In the genomic region with DNA sequence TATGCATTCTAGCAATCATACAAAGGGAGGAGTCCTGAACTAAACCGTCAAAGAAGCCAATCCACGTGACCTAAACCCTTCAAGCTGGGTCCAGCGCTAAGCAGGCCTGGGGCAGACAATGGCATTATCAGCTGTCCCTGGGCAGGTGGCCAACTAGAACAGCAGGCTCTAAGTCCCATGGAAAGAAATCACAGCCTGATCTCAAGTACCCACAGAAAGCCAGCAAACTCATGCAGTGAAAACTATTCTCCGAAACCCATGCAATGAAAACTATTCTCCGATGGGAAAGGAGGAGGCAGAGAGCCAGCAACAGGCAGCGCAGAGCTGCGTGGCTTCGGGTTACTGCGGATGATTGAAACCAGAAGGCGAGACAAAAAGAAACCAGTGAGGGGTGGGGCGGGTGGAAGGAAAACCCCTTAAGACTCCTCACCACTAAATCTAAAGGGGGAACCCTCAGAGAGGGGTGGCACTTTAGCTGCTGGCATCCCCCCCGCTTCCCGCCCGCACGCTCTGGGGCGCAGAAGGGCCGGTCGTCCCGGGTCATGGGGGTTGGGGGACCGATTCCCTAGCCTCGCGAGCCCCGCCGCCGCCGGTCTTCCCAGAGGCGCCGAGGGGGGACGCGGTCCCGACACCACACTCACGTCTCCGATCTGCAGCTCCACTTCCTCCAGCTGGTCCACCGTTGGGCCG, we compare ENCODE assay signal across 8 cellular contexts. TPM values are rescaled to one million over a fixed set of nuclear protein-coding genes. Genes with fewer than 3 reads are reported as not detected.
DNase-seq lines count a peak whose midpoint lies in the region; ATAC-seq and TF ChIP-seq lines count a peak whose summit lies in the region.

No MANE protein-coding gene starts in this region.

- in situ Hi-C loops in IMR-90 (cut with MboI; ENCODE audit: low sequenced_read_pairs): no loop called here

- H4K20me1 ChIP-seq in IMR-90 (ENCODE audit: insufficient read depth, low read length) (no peaks in the 10 kb centered on the region), osteoblast (ENCODE audit: insufficient read depth, low read length) (no peaks in the 10 kb centered on the region)

- no peaks in the 10 kb centered on the region for H3K36me3 ChIP-seq in IMR-90 (ENCODE audit: control insufficient read depth, insufficient read depth, low read length)
- no peaks in the 10 kb centered on the region for H3K36me3 ChIP-seq in osteoblast (ENCODE audit: insufficient read depth, low read length)
- no peaks in the 10 kb centered on the region for H3K36me3 ChIP-seq in tibial artery

- peak; percentile 10; the same call in 1 of the 2 replicates for TF ChIP-seq RAD21 in IMR-90 (IDR thresholded peaks at IDR 0.05; ENCODE audit: low read length)

- BruUV-seq in IMR-90 (replicated peaks; lab: Mats Ljungman, UMichigan): no TSS peak

- peak overlapping the region; percentile 69; the same call in 1 of the 2 replicates for H3K56ac ChIP-seq in IMR-90 (ENCODE audit: extremely low read depth, insufficient read depth, low read length)

- peak overlapping the region; percentile 80 for H3K9ac ChIP-seq in IMR-90 (ENCODE audit: low read depth, low read length)

- H2BK20ac ChIP-seq in IMR-90 (ENCODE audit: low read depth, low read length): 0 out of 2 replicates have a peak overlapping the region, but pooled peaks have one; percentile 1

- peak overlapping the region; percentile 67 for H4K91ac ChIP-seq in IMR-90 (ENCODE audit: insufficient read depth, low read depth, low read length)

- WGBS in IMR-90 (ENCODE audit: extremely low coverage in 2 of 2, insufficient read length in 1 of 2), 2 experiments: 0% methylated on average over 3 of the region's 35 CpGs; no CpG with 5 or more reads in 1 of the 2 experiments

- no peak for TF ChIP-seq CTCF in IMR-90 (conservative IDR thresholded peaks at IDR 0.05; ENCODE audit: low read depth, low read length)
- TF ChIP-seq CTCF in RWPE1 (conservative IDR thresholded peaks at IDR 0.05; ENCODE audit: low read depth): no peak
- no peak for TF ChIP-seq CTCF in glutamatergic neuron (IDR thresholded peaks at IDR 0.05; ENCODE audit: partially characterized antibody, unreplicated experiment)
- TF ChIP-seq CTCF in osteoblast (IDR thresholded peaks at IDR 0.05; ENCODE audit: extremely low read depth, low read depth, low read length): no peak
- no peak for TF ChIP-seq CTCF in tibial artery (IDR thresholded peaks at IDR 0.05)

- H2AK9ac ChIP-seq in IMR-90 (replicated peaks; ENCODE audit: low read depth, low read length, poor library complexity): peak overlapping the region; percentile 57

- H3K4me2 ChIP-seq in IMR-90 (ENCODE audit: low read depth, low read length) (peak overlapping the region; percentile 96), osteoblast (ENCODE audit: insufficient read depth, low read length) (peak overlapping the region; percentile 97)

- peak overlapping the region; percentile 38 for H2BK120ac ChIP-seq in IMR-90 (ENCODE audit: low read depth, low read length)

- no peak overlapping the region for H4K5ac ChIP-seq in IMR-90 (ENCODE audit: low read depth, low read length)

- dilution Hi-C loops in IMR-90 (cut with HindIII; ENCODE audit: low sequenced_read_pairs, unreplicated experiment): no loop called here

- no peaks in the 10 kb centered on the region for H3K9me3 ChIP-seq in IMR-90 (ENCODE audit: control insufficient read depth, insufficient read depth, low read length)
- no peaks in the 10 kb centered on the region for H3K9me3 ChIP-seq in osteoblast (ENCODE audit: low read depth, low read length)
- no peaks in the 10 kb centered on the region for H3K9me3 ChIP-seq in tibial artery

- peak overlapping the region; percentile 97 for H2AFZ ChIP-seq in IMR-90 (replicated peaks; ENCODE audit: low read length, poor library complexity)
- H2AFZ ChIP-seq in osteoblast (ENCODE audit: low read length): peak overlapping the region; percentile 85

- H3K27me3 ChIP-seq in IMR-90 (ENCODE audit: control insufficient read depth, insufficient read depth, low read length) (no peaks in the 10 kb centered on the region), osteoblast (ENCODE audit: insufficient read depth, low read length) (no peaks in the 10 kb centered on the region), tibial artery (no peaks in the 10 kb centered on the region)

- CTCF ChIA-PET in IMR-90 (lab: Yijun Ruan, JAX) (no interaction called here), RWPE1 (lab: Yijun Ruan, JAX) (interaction anchor here (0.5 kb wide), 1 partner anchor 342 kb away, joined by 3 read pairs; no protein-coding TSS in a partner anchor)

- H3K4me3 Mint-ChIP-seq in activated naive CD4-positive, alpha-beta T cell treated with anti-CD3 and anti-CD28 coated beads, Interleukin-2, amount 50 U/mL, for 24 hours: peak overlapping the region; percentile 98
- H3K4me3 Mint-ChIP-seq in glutamatergic neuron (ENCODE audit: unreplicated experiment): peak overlapping the region; percentile 100

- ATAC-seq in GM21528 (IDR thresholded peaks at IDR 0.05; ENCODE audit: low FRiP score, unreplicated experiment): peak; percentile 38
- peak; percentile 22 for ATAC-seq in IMR-90 (ENCODE audit: low read depth)

- peak overlapping the region; percentile 30 for H3K23ac ChIP-seq in IMR-90 (ENCODE audit: low read depth, low read length)

- peak overlapping the region; percentile 56 for H3K4ac ChIP-seq in IMR-90 (ENCODE audit: low read depth, low read length)

- peaks cover 8 to 29% of the 10 kb centered on the region in 2 experiments; a peak in 3 of 4 replicates for H3K79me1 ChIP-seq in IMR-90 (ENCODE audit: low read depth in 1 of 2, low read length in 2 of 2)

- no peaks in the 10 kb centered on the region for H3K9me3 Mint-ChIP-seq in activated naive CD4-positive, alpha-beta T cell treated with anti-CD3 and anti-CD28 coated beads, Interleukin-2, amount 50 U/mL, for 24 hours
- peaks cover 18% of the 10 kb centered on the region for H3K9me3 Mint-ChIP-seq in glutamatergic neuron (ENCODE audit: unreplicated experiment)

- peak overlapping the region; percentile 57; the same call in 1 of the 3 replicates for H2BK15ac ChIP-seq in IMR-90 (ENCODE audit: low read depth, low read length)

- peaks cover 41% of the 10 kb centered on the region for H3K79me2 ChIP-seq in osteoblast (ENCODE audit: insufficient read depth, low read length)

- H3K4me1 ChIP-seq in IMR-90 (ENCODE audit: control insufficient read depth, insufficient read depth, low read length) (no peaks in the 10 kb centered on the region), osteoblast (ENCODE audit: insufficient read depth, low read length) (peaks cover 11% of the 10 kb centered on the region), tibial artery (peaks cover 0 to 20% (median 14%) of the 10 kb centered on the region in 4 donors)

- H3K9me1 ChIP-seq in IMR-90 (ENCODE audit: insufficient read depth, low read length): no peaks in the 10 kb centered on the region

- no peaks in the 10 kb centered on the region for H3K36me3 Mint-ChIP-seq in activated naive CD4-positive, alpha-beta T cell treated with anti-CD3 and anti-CD28 coated beads, Interleukin-2, amount 50 U/mL, for 24 hours
- H3K36me3 Mint-ChIP-seq in glutamatergic neuron (ENCODE audit: unreplicated experiment): no peaks in the 10 kb centered on the region

- H3K27me3 Mint-ChIP-seq in activated naive CD4-positive, alpha-beta T cell treated with anti-CD3 and anti-CD28 coated beads, Interleukin-2, amount 50 U/mL, for 24 hours: no peaks in the 10 kb centered on the region
- peaks cover 12% of the 10 kb centered on the region for H3K27me3 Mint-ChIP-seq in glutamatergic neuron (ENCODE audit: unreplicated experiment)

- H3K27ac ChIP-seq in IMR-90 (ENCODE audit: insufficient read depth, low read length) (peak overlapping the region; percentile 77), RWPE1 (peak overlapping the region; percentile 93), osteoblast (ENCODE audit: low read depth, low read length) (peak overlapping the region; percentile 81), tibial artery (peak overlapping the region; percentile 94 to 96)

- peaks cover 19% of the 10 kb centered on the region for H3K4me1 Mint-ChIP-seq in activated naive CD4-positive, alpha-beta T cell treated with anti-CD3 and anti-CD28 coated beads, Interleukin-2, amount 50 U/mL, for 24 hours
- H3K4me1 Mint-ChIP-seq in glutamatergic neuron (ENCODE audit: low read depth, unreplicated experiment): peaks cover 10% of the 10 kb centered on the region

- H3K14ac ChIP-seq in IMR-90 (replicated peaks; ENCODE audit: low read depth, low read length): peak overlapping the region; percentile 82

- H3K4me3 ChIP-seq in IMR-90 (ENCODE audit: insufficient read depth, low read depth, low read length) (peak overlapping the region; percentile 65), osteoblast (ENCODE audit: insufficient read depth, low read length) (peak overlapping the region; percentile 95), tibial artery (peak overlapping the region; percentile 75 to 82)

- peak overlapping the region in 1 of 2 experiments; percentile 43; a peak in 2 of 4 replicates for H4K8ac ChIP-seq in IMR-90 (ENCODE audit: low read depth in 2 of 2, low read length in 2 of 2)

- intact Hi-C loops in IMR-90 (cut with micrococcal nuclease): no loop called here
- intact Hi-C loops in tibial artery (cut with DNase I; ENCODE audit: low total_unique reads): no loop called here

- H2AK5ac ChIP-seq in IMR-90 (ENCODE audit: low read depth, low read length): no peak overlapping the region

- DNase-seq in DMS79 (lab: John Stamatoyannopoulos, UW): peak; percentile 28
- DNase-seq in IMR-90: peak; percentile 76
- peak; percentile 49 for DNase-seq in RWPE1 (ENCODE audit: low spot score)
- peak; percentile 67 for DNase-seq in glutamatergic neuron
- peak; percentile 73 for DNase-seq in osteoblast (ENCODE audit: insufficient read length, low spot score, missing footprints)
- peak; percentile 42 to 74 for DNase-seq in tibial artery

- no peak for TF ChIP-seq POLR2A in IMR-90 (IDR thresholded peaks at IDR 0.05; ENCODE audit: low read depth, low read length)

- POLR2A ChIA-PET in IMR-90 (lab: Charles Lee; ENCODE audit: unreplicated experiment): interaction anchor here (0.6 kb wide), 1 partner anchor 23 kb away, joined by 3 read pairs; no protein-coding TSS in a partner anchor
- POLR2A ChIA-PET in RWPE1 (lab: Yijun Ruan, JAX; ENCODE audit: low non-redundant PET): interaction anchor here (0.6 kb wide), 1 partner anchor 375 kb away, joined by 6 read pairs; no protein-coding TSS in a partner anchor

- H2BK5ac ChIP-seq in IMR-90 (ENCODE audit: low read depth, low read length, poor library complexity, severe bottlenecking): peak overlapping the region; percentile 61

- no peak overlapping the region for H3K18ac ChIP-seq in IMR-90 (ENCODE audit: low read depth, low read length)

- H3K27ac Mint-ChIP-seq in activated naive CD4-positive, alpha-beta T cell treated with anti-CD3 and anti-CD28 coated beads, Interleukin-2, amount 50 U/mL, for 24 hours: peak overlapping the region; percentile 97
- H3K27ac Mint-ChIP-seq in glutamatergic neuron (ENCODE audit: unreplicated experiment): peak overlapping the region; percentile 100

RNA-seq across cellular contexts. Expression of a gene that starts 0.6 kb away (rescaled TPM):
- total RNA-seq in IMR-90 (2012; rRNA removed): 10.0 and 14.2 TPM in 2 replicates
- 6.7 and 8.1 TPM in 2 replicates for polyA plus RNA-seq in IMR-90 (2012; rRNA removed)
- polyA plus RNA-seq in IMR-90 (2012; cell fraction: cytosol; rRNA removed): 1.9 and 2.9 TPM in 2 replicates
- polyA plus RNA-seq in IMR-90 (2012; cell fraction: nucleus; rRNA removed; ENCODE audit: low replicate concordance): 0.75 and 4.9 TPM in 2 replicates
- total RNA-seq in glutamatergic neuron (ENCODE audit: unreplicated experiment): 18.5 TPM
- 12.3 and 12.7 TPM in 2 replicates for total RNA-seq in osteoblast

RNA-seq across cellular contexts. Expression of a gene that starts 1.0 kb away (rescaled TPM):
- total RNA-seq in IMR-90 (2012; rRNA removed) (14.0 and 18.3 TPM in 2 replicates), glutamatergic neuron (ENCODE audit: unreplicated experiment) (11.5 TPM), osteoblast (29.0 and 29.2 TPM in 2 replicates)
- 15.4 and 19.1 TPM in 2 replicates for polyA plus RNA-seq in IMR-90 (2012; rRNA removed)
- polyA plus RNA-seq in IMR-90 (2012; cell fraction: cytosol; rRNA removed): 3.2 and 9.8 TPM in 2 replicates
- 3.8 and 35.9 TPM in 2 replicates for polyA plus RNA-seq in IMR-90 (2012; cell fraction: nucleus; rRNA removed; ENCODE audit: low replicate concordance)

RNA-seq across cellular contexts. Expression of a gene that starts 52.1 kb away (rescaled TPM):
- total RNA-seq in IMR-90 (2012; rRNA removed): 11.8 and 22.8 TPM in 2 replicates
- polyA plus RNA-seq in IMR-90 (2012; rRNA removed): 17.1 and 21.1 TPM in 2 replicates
- 4.3 and 5.0 TPM in 2 replicates for polyA plus RNA-seq in IMR-90 (2012; cell fraction: cytosol; rRNA removed)
- 2.7 and 8.2 TPM in 2 replicates for polyA plus RNA-seq in IMR-90 (2012; cell fraction: nucleus; rRNA removed; ENCODE audit: low replicate concordance)
- 22.1 TPM for total RNA-seq in glutamatergic neuron (ENCODE audit: unreplicated experiment)
- 19.2 and 21.4 TPM in 2 replicates for total RNA-seq in osteoblast

Comparison
In these comparisons a context has a peak if more than half of its experiments do, and no peak if none do; other contexts are left out.
1. Peak in every context shown above with its lines: DNase-seq, ATAC-seq, H3K4me3 ChIP-seq and H3K27ac ChIP-seq.